In the genomic region with DNA sequence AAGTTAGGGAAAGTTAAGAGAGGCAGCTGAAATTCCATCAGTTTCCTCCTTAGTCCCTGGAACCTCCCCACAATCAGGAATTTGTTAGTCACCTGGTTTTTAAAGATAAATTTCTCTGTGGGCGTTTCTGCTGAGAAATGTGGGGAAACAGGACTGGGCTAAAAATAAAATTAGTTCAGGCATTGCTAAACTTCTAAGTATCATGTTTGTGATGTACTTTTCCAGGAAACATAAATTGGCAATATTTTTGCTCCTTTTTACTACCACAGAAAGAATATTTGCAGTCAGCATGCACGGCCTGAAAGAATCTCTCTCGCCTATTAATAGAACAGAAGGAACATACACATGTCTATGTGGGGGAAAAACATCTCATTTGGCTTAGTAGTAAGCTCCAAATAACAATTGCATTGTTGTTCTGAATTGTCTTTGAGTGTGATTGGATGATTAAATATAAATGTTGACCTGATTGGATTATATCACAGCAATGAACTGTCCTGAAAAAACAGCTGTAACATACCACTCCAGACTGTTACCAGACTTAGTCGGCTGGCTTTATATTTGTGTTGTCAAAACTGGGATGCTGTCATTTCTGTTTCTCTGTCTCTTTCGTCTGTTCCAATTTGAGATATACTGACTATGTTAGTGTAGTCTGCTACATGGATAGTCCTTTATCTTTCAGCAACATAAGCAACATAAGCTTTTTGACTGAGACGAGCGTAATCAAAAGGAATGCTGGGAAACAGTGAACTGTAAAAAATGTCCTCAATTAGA, we compare ENCODE assay signal across 10 cellular contexts. TPM values are rescaled to one million over a fixed set of nuclear protein-coding genes. Genes with fewer than 3 reads are reported as not detected.
DNase-seq lines count a peak whose midpoint lies in the region; ATAC-seq and TF ChIP-seq lines count a peak whose summit lies in the region.
"Had no signal": no experiment of that assay in that cellular context is flagged by ENCODE, and none has a peak within 500 bp of the region (broad histone marks: within the 10 kb centered on the region; RNA-seq: fewer than 3 reads in every experiment).

No MANE protein-coding gene starts in this region.

- peak overlapping the region; percentile 53 to 87 (median 66) for H3K27ac ChIP-seq in body of pancreas
- H3K27ac ChIP-seq in right atrium auricular region, result peak overlapping the region; percentile 58 to 64
- H3K27ac ChIP-seq in vagina, result no peak overlapping the region

- H3K27ac Mint-ChIP-seq in T-helper 2 cell treated with Interferon-gamma antibody and Interleukin-4, amounts not matched to agents 5 μg/mL and 100 μg/mL, for 36 hours, result no peak overlapping the region
- H3K27ac Mint-ChIP-seq: activated naive CD4-positive, alpha-beta T cell treated with anti-CD3 and anti-CD28 coated beads, Interleukin-2, amount 50 U/mL, for 24 hours had no signal

- TF ChIP-seq CTCF in body of pancreas (IDR thresholded peaks at IDR 0.05) (no peak), right atrium auricular region (IDR thresholded peaks at IDR 0.05) (no peak), vagina (IDR thresholded peaks at IDR 0.05) (no peak)

- H3K4me1 ChIP-seq in body of pancreas, result peaks cover 45% of the 10 kb centered on the region
- H3K4me1 ChIP-seq in right atrium auricular region, result peaks cover 0 to 44% of the 10 kb centered on the region in 2 donors
- peaks cover 11% of the 10 kb centered on the region for H3K4me1 ChIP-seq in vagina

- DNase-seq in GM03348 (ENCODE audit: low spot score) (peak; percentile 49), body of pancreas (peak in 1 of 4 donors; percentile 33), right atrium auricular region (ENCODE audit: low spot score) (no peak), sciatic nerve (ENCODE audit: low spot score) (no peak), HEK293T (ENCODE audit: extremely low spot score) (no peak), vagina (ENCODE audit: extremely low spot score in 2 of 2) (no peak)
- DNase-seq in T-helper 2 cell treated with Interferon-gamma antibody and Interleukin-4, amounts not matched to agents 5 μg/mL and 100 μg/mL, for 36 hours (ENCODE audit: low spot score), result no peak
- no peak for DNase-seq in stimulated activated CD4-positive, alpha-beta T cell treated with anti-CD3 and anti-CD28 coated beads, Interleukin-2, amount 100 ng/mL, for 24 hours
- DNase-seq: COR-L47 had no signal

- H3K27me3 Mint-ChIP-seq in T-helper 2 cell treated with Interferon-gamma antibody and Interleukin-4, amounts not matched to agents 5 μg/mL and 100 μg/mL, for 36 hours (ENCODE audit: low read depth), result no peaks in the 10 kb centered on the region
- H3K27me3 Mint-ChIP-seq: activated naive CD4-positive, alpha-beta T cell treated with anti-CD3 and anti-CD28 coated beads, Interleukin-2, amount 50 U/mL, for 24 hours had no signal

- H3K36me3 ChIP-seq in body of pancreas (replicated peaks in 1 of 2; ENCODE audit: insufficient read depth in 1 of 2, low read depth in 2 of 2), result no peaks in the 10 kb centered on the region
- no peaks in the 10 kb centered on the region for H3K36me3 ChIP-seq in right atrium auricular region
- no peaks in the 10 kb centered on the region for H3K36me3 ChIP-seq in vagina

- no peak overlapping the region for H3K4me3 ChIP-seq in body of pancreas
- H3K4me3 ChIP-seq in right atrium auricular region, result no peak overlapping the region
- H3K4me3 ChIP-seq in vagina, result no peak overlapping the region

- intact Hi-C loops in body of pancreas (cut with DNase I) (no loop called here), sciatic nerve (cut with DNase I) (no loop called here), vagina (cut with DNase I) (no loop called here)

- no peaks in the 10 kb centered on the region for H3K9me3 Mint-ChIP-seq in T-helper 2 cell treated with Interferon-gamma antibody and Interleukin-4, amounts not matched to agents 5 μg/mL and 100 μg/mL, for 36 hours
- H3K9me3 Mint-ChIP-seq: activated naive CD4-positive, alpha-beta T cell treated with anti-CD3 and anti-CD28 coated beads, Interleukin-2, amount 50 U/mL, for 24 hours had no signal

- 22 to 26% methylated on average over 7 of the region's 7 CpGs for whole genome bisulfite sequencing in body of pancreas, 2 donors

- peak in 1 of 3 donors; percentile 10 for TF ChIP-seq POLR2A in body of pancreas (IDR thresholded peaks at IDR 0.05)
- TF ChIP-seq POLR2A in vagina (IDR thresholded peaks at IDR 0.05), result no peak

- H3K27me3 ChIP-seq in body of pancreas (no peaks in the 10 kb centered on the region), right atrium auricular region (no peaks in the 10 kb centered on the region), vagina (no peaks in the 10 kb centered on the region)

- CTCF ChIA-PET in HEK293T (lab: Yijun Ruan, JAX), result no interaction called here

- H3K9me3 ChIP-seq in body of pancreas (no peaks in the 10 kb centered on the region), right atrium auricular region (no peaks in the 10 kb centered on the region), vagina (no peaks in the 10 kb centered on the region)

- H3K4me1 Mint-ChIP-seq in T-helper 2 cell treated with Interferon-gamma antibody and Interleukin-4, amounts not matched to agents 5 μg/mL and 100 μg/mL, for 36 hours (ENCODE audit: low read depth), result peaks cover 31% of the 10 kb centered on the region

- peak; percentile 74 for ATAC-seq in body of pancreas
- peak; percentile 47 for ATAC-seq in sciatic nerve

- POLR2A ChIA-PET in HEK293T (lab: Yijun Ruan, JAX), result no interaction called here

- no peak overlapping the region for H3K4me3 Mint-ChIP-seq in T-helper 2 cell treated with Interferon-gamma antibody and Interleukin-4, amounts not matched to agents 5 μg/mL and 100 μg/mL, for 36 hours
- H3K4me3 Mint-ChIP-seq: activated naive CD4-positive, alpha-beta T cell treated with anti-CD3 and anti-CD28 coated beads, Interleukin-2, amount 50 U/mL, for 24 hours had no signal

- H3K36me3 Mint-ChIP-seq in T-helper 2 cell treated with Interferon-gamma antibody and Interleukin-4, amounts not matched to agents 5 μg/mL and 100 μg/mL, for 36 hours (ENCODE audit: low read depth), result peaks cover 12% of the 10 kb centered on the region
- H3K36me3 Mint-ChIP-seq: activated naive CD4-positive, alpha-beta T cell treated with anti-CD3 and anti-CD28 coated beads, Interleukin-2, amount 50 U/mL, for 24 hours had no signal

TF ChIP-seq in HEK293T, 16 proteins besides CTCF, POLR2A, EP300 and RAD21:
- TF ChIP-seq FOXK2 (IDR thresholded peaks at IDR 0.05) (no peak), FOXM1 (IDR thresholded peaks at IDR 0.05; ENCODE audit: borderline replicate concordance) (no peak), TARDBP (IDR thresholded peaks at IDR 0.05) (no peak), BHLHE40 (IDR thresholded peaks at IDR 0.05; ENCODE audit: borderline replicate concordance) (no peak)
TF ChIP-seq in HEK293T: peak in this region for 0.

RNA-seq across cellular contexts. Expression of gene TJP2, which starts 12.9 kb away (rescaled TPM):
- total RNA-seq in body of pancreas (10 to 100 TPM; 60.2 to 79.1 TPM), right atrium auricular region (10 to 100 TPM; 46.3 to 51.7 TPM), sciatic nerve (129 TPM), vagina (68.3 TPM)
